ENCODE assay signal across 16 cellular contexts in genomic region chr18:26745288-26745975, GRCh38.
A peak's percentile ranks its signal among the peaks of the same experiment; 100 is the strongest.
DNase-seq lines count a peak whose midpoint lies in the region; ATAC-seq and TF ChIP-seq lines count a peak whose summit lies in the region.
"Had no signal": no experiment of that assay in that cellular context is flagged by ENCODE, and none has a peak within 500 bp of the region (broad histone marks: within the 10 kb centered on the region; RNA-seq: fewer than 3 reads in every experiment).

No MANE protein-coding gene starts in this region.

- H3K9ac ChIP-seq in neural progenitor cell: no peak overlapping the region

- 73 to 74% methylated on average over 4 of the region's 4 CpGs for WGBS in ectodermal cell, 2 experiments

- intact Hi-C loops in vagina (cut with DNase I): no loop called here

- no peaks in the 10 kb centered on the region for H3F3A ChIP-seq in neural progenitor cell (ENCODE audit: low read depth)

- peak; percentile 17 for DNase-seq in DMS153 treated with DMSO at 0.1 percent for 48 hours (lab: John Stamatoyannopoulos, UW; ENCODE audit: unreplicated experiment)
- DNase-seq in NCI-H2029 treated with DMSO at 0.1 percent for 48 hours (lab: John Stamatoyannopoulos, UW): peak; percentile 69
- no peak for DNase-seq in neural progenitor cell (ENCODE audit: low spot score)
- no peak for DNase-seq in vagina (ENCODE audit: extremely low spot score in 2 of 2)
- DNase-seq in activated T-cell treated with anti-CD3 and anti-CD28 coated beads, Interleukin-2, amount 50 U/mL, for 1 hour: no peak
- no peak for DNase-seq in NCI-H1105 treated with DMSO at 0.1 percent for 48 hours (lab: John Stamatoyannopoulos, UW)
- DNase-seq: activated B cell treated with CpG ODN at 0.5 μM for 24 hours; activated effector memory CD4-positive, alpha-beta T cell treated with Interleukin-2 at 50 U/mL for 16 hours; hippocampal formation; kidney; NCI-H2081 treated with DMSO at 0.1 percent for 48 hours; T-helper 1 cell had no signal

- TF ChIP-seq CTCF in neural progenitor cell (IDR thresholded peaks at IDR 0.05) (no peak), vagina (IDR thresholded peaks at IDR 0.05) (no peak)

- peak overlapping the region; percentile 21 for H3K4me2 ChIP-seq in neural progenitor cell

- TF ChIP-seq POLR2A in vagina (IDR thresholded peaks at IDR 0.05): no peak

- H3K4me3 ChIP-seq in ectodermal cell (ENCODE audit: insufficient read depth, low read depth, low read length): no peak overlapping the region
- no peak overlapping the region for H3K4me3 ChIP-seq in neural progenitor cell
- no peak overlapping the region for H3K4me3 ChIP-seq in vagina
- H3K4me3 ChIP-seq: ascending aorta, skin epidermis had no signal

- H2AFZ ChIP-seq in neural progenitor cell (replicated peaks): peak overlapping the region; percentile 7

- peak overlapping the region; percentile 74 for H3K27ac Mint-ChIP-seq in neural progenitor cell
- H3K27ac Mint-ChIP-seq: activated B cell treated with CpG ODN at 0.5 μM for 24 hours had no signal

- H3K27me3 Mint-ChIP-seq in neural progenitor cell (ENCODE audit: insufficient read depth, low read depth): peaks cover 7% of the 10 kb centered on the region

- H3K36me3 ChIP-seq in ectodermal cell (ENCODE audit: control insufficient read depth, insufficient read depth, low read length) (no peaks in the 10 kb centered on the region), neural progenitor cell (no peaks in the 10 kb centered on the region), vagina (no peaks in the 10 kb centered on the region)
- H3K36me3 ChIP-seq: ascending aorta had no signal

- no peaks in the 10 kb centered on the region for H3K27me3 ChIP-seq in ectodermal cell (ENCODE audit: control insufficient read depth, insufficient read depth, low read length, poor library complexity, severe bottlenecking)
- no peaks in the 10 kb centered on the region for H3K27me3 ChIP-seq in neural progenitor cell
- no peaks in the 10 kb centered on the region for H3K27me3 ChIP-seq in vagina
- H3K27me3 ChIP-seq: ascending aorta had no signal

- no peaks in the 10 kb centered on the region for H3K79me2 ChIP-seq in neural progenitor cell (ENCODE audit: low read depth)

- peaks cover 41% of the 10 kb centered on the region for H3K4me1 Mint-ChIP-seq in neural progenitor cell
- H3K4me1 Mint-ChIP-seq: activated B cell treated with CpG ODN at 0.5 μM for 24 hours had no signal

- H3K9me3 ChIP-seq in ectodermal cell (ENCODE audit: control insufficient read depth, low read length) (no peaks in the 10 kb centered on the region), neural progenitor cell (ENCODE audit: low read depth) (no peaks in the 10 kb centered on the region), vagina (no peaks in the 10 kb centered on the region)
- H3K9me3 ChIP-seq: ascending aorta had no signal

- no peak for ATAC-seq in HG02759 (IDR thresholded peaks at IDR 0.05; ENCODE audit: unreplicated experiment)

- H3K36me3 Mint-ChIP-seq in neural progenitor cell: no peaks in the 10 kb centered on the region

- H3K4me1 ChIP-seq in ectodermal cell (ENCODE audit: control insufficient read depth, insufficient read depth, low read length) (peaks cover 17% of the 10 kb centered on the region), neural progenitor cell (peaks cover 20% of the 10 kb centered on the region), vagina (peaks cover 18% of the 10 kb centered on the region)
- H3K4me1 ChIP-seq: ascending aorta had no signal

- H4K20me1 ChIP-seq in neural progenitor cell (ENCODE audit: low read depth): no peaks in the 10 kb centered on the region

- peaks cover 4% of the 10 kb centered on the region for H3K9me3 Mint-ChIP-seq in neural progenitor cell
- H3K9me3 Mint-ChIP-seq: activated B cell treated with CpG ODN at 0.5 μM for 24 hours had no signal

- H3K27ac ChIP-seq in ectodermal cell (ENCODE audit: insufficient read depth, low read depth, low read length, poor library complexity, severe bottlenecking) (peak overlapping the region; percentile 18), neural progenitor cell (no peak overlapping the region), vagina (no peak overlapping the region)
- H3K27ac ChIP-seq: ascending aorta had no signal

- no peak overlapping the region for H3K4me3 Mint-ChIP-seq in neural progenitor cell
- H3K4me3 Mint-ChIP-seq: activated B cell treated with CpG ODN at 0.5 μM for 24 hours had no signal

Comparison
In these comparisons a context has a peak if more than half of its experiments do, and no peak if none do; other contexts are left out.
1. DNase-seq: peak in DMS153 treated with DMSO at 0.1 percent for 48 hours (single experiment) and NCI-H2029 treated with DMSO at 0.1 percent for 48 hours (single experiment); none in neural progenitor cell (single experiment), vagina (0 of 2), activated T-cell treated with anti-CD3 and anti-CD28 coated beads, Interleukin-2, amount 50 U/mL, for 1 hour (single experiment) and NCI-H1105 treated with DMSO at 0.1 percent for 48 hours (single experiment).